1 cellular context compared by ENCODE assay signal in genomic region chr10:73743327-73743904, GRCh38.
TF ChIP-seq lines count a peak whose summit lies in the region.

No MANE protein-coding gene starts in this region.

TF ChIP-seq in liver, 16 proteins besides CTCF, POLR2A, EP300 and RAD21 (continued from another document):
- TF ChIP-seq JUND (IDR thresholded peaks at IDR 0.05) (no peak), YY1 (IDR thresholded peaks at IDR 0.05) (no peak), ZBTB33 (IDR thresholded peaks at IDR 0.05) (no peak), FOXA2 (IDR thresholded peaks at IDR 0.05) (no peak), HNF4G (IDR thresholded peaks at IDR 0.05) (no peak), SP1 (IDR thresholded peaks at IDR 0.05) (no peak), EGR1 (IDR thresholded peaks at IDR 0.05; ENCODE audit: low read depth in 2 of 2) (no peak), FOXA1 (IDR thresholded peaks at IDR 0.05) (no peak), GABPA (IDR thresholded peaks at IDR 0.05 in 1 of 2, conservative IDR thresholded peaks at IDR 0.05 in 1 of 2) (no peak), TAF1 (conservative IDR thresholded peaks at IDR 0.05) (no peak), HNF4A (conservative IDR thresholded peaks at IDR 0.05) (no peak)
